ENCODE assay signal across 1 cellular context in genomic region chr10:13725594-13725993, GRCh38.
TF ChIP-seq lines count a peak whose summit lies in the region.

No MANE protein-coding gene starts in this region.

TF ChIP-seq in HepG2, 621 proteins besides CTCF, POLR2A, EP300 and RAD21 (continued from another document):
- no peak for TF ChIP-seq DZIP1 (CRISPR knock-in tag; IDR thresholded peaks at IDR 0.05)
- no peak for TF ChIP-seq SYNCRIP (IDR thresholded peaks at IDR 0.05; ENCODE audit: insufficient read depth, low read depth, low read length)
- no peak for TF ChIP-seq ZNF569 (CRISPR knock-in tag; IDR thresholded peaks at IDR 0.05; ENCODE audit: borderline replicate concordance)
- 0 out of 2 replicates have a peak, but pooled peaks have one; percentile 28 for TF ChIP-seq NR2F2 (IDR thresholded peaks at IDR 0.05; ENCODE audit: borderline replicate concordance, low read depth)
- TF ChIP-seq FOXP1 (IDR thresholded peaks at IDR 0.05) = no peak
- TF ChIP-seq FOXP1 (CRISPR knock-in tag; IDR thresholded peaks at IDR 0.05) = 0 out of 2 replicates have a peak, but pooled peaks have one; percentile 9
- TF ChIP-seq, protein P1, sequence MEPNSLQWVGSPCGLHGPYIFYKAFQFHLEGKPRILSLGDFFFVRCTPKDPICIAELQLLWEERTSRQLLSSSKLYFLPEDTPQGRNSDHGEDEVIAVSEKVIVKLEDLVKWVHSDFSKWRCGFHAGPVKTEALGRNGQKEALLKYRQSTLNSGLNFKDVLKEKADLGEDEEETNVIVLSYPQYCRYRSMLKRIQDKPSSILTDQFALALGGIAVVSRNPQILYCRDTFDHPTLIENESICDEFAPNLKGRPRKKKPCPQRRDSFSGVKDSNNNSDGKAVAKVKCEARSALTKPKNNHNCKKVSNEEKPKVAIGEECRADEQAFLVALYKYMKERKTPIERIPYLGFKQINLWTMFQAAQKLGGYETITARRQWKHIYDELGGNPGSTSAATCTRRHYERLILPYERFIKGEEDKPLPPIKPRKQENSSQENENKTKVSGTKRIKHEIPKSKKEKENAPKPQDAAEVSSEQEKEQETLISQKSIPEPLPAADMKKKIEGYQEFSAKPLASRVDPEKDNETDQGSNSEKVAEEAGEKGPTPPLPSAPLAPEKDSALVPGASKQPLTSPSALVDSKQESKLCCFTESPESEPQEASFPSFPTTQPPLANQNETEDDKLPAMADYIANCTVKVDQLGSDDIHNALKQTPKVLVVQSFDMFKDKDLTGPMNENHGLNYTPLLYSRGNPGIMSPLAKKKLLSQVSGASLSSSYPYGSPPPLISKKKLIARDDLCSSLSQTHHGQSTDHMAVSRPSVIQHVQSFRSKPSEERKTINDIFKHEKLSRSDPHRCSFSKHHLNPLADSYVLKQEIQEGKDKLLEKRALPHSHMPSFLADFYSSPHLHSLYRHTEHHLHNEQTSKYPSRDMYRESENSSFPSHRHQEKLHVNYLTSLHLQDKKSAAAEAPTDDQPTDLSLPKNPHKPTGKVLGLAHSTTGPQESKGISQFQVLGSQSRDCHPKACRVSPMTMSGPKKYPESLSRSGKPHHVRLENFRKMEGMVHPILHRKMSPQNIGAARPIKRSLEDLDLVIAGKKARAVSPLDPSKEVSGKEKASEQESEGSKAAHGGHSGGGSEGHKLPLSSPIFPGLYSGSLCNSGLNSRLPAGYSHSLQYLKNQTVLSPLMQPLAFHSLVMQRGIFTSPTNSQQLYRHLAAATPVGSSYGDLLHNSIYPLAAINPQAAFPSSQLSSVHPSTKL (CRISPR knock-in tag; IDR thresholded peaks at IDR 0.05) = peak; percentile 51; the same call in 1 of the 2 replicates
- no peak for TF ChIP-seq ZNF747 (CRISPR knock-in tag; IDR thresholded peaks at IDR 0.05; ENCODE audit: borderline replicate concordance)
- TF ChIP-seq SOX13 (IDR thresholded peaks at IDR 0.05) = no peak
- TF ChIP-seq SOX13 (CRISPR knock-in tag; conservative IDR thresholded peaks at IDR 0.05 in 1 of 2, IDR thresholded peaks at IDR 0.05 in 1 of 2) = peak in 1 of 2 experiments; percentile 62; a peak in 2 of 4 replicates
- TF ChIP-seq HHEX (CRISPR knock-in tag; IDR thresholded peaks at IDR 0.05) = peak; percentile 65; the same call in 1 of the 2 replicates
- TF ChIP-seq NR2F6 (IDR thresholded peaks at IDR 0.05) = peak; percentile 29; the same call in 1 of the 2 replicates
- TF ChIP-seq NR2F6 (CRISPR knock-in tag; IDR thresholded peaks at IDR 0.05) = 0 out of 2 replicates have a peak, but pooled peaks have one; percentile 12
- TF ChIP-seq FOXA3 (CRISPR knock-in tag; IDR thresholded peaks at IDR 0.05) = 0 out of 2 replicates have a peak, but pooled peaks have one; percentile 14
- TF ChIP-seq ZNF280D (CRISPR knock-in tag; IDR thresholded peaks at IDR 0.05) = no peak
- TF ChIP-seq WIZ (CRISPR knock-in tag; IDR thresholded peaks at IDR 0.05) = no peak
- no peak for TF ChIP-seq GABPB1 (CRISPR knock-in tag; IDR thresholded peaks at IDR 0.05)
- no peak for TF ChIP-seq FOSL2 (CRISPR knock-in tag; IDR thresholded peaks at IDR 0.05)
- TF ChIP-seq PRMT3 (CRISPR knock-in tag; IDR thresholded peaks at IDR 0.05; ENCODE audit: borderline replicate concordance, low read depth) = no peak
- no peak for TF ChIP-seq HDAC1 (CRISPR knock-in tag; IDR thresholded peaks at IDR 0.05)
- TF ChIP-seq PAXIP1 (CRISPR knock-in tag; conservative IDR thresholded peaks at IDR 0.05) = 0 out of 2 replicates have a peak, but pooled peaks have one; percentile 29
- TF ChIP-seq SALL2 (CRISPR knock-in tag; IDR thresholded peaks at IDR 0.05) = no peak
- TF ChIP-seq RARA (CRISPR knock-in tag; IDR thresholded peaks at IDR 0.05) = peak; percentile 74
- peak; percentile 30; the same call in 1 of the 2 replicates for TF ChIP-seq TCF7 (IDR thresholded peaks at IDR 0.05; ENCODE audit: low read depth)
- TF ChIP-seq, protein P2, sequence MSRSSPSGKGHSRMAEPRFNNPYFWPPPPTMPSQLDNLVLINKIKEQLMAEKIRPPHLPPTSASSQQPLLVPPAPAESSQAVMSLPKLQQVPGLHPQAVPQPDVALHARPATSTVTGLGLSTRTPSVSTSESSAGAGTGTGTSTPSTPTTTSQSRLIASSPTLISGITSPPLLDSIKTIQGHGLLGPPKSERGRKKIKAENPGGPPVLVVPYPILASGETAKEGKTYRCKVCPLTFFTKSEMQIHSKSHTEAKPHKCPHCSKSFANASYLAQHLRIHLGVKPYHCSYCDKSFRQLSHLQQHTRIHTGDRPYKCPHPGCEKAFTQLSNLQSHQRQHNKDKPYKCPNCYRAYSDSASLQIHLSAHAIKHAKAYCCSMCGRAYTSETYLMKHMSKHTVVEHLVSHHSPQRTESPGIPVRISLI (CRISPR knock-in tag; IDR thresholded peaks at IDR 0.05; ENCODE audit: borderline replicate concordance) = peak; percentile 24; the same call in 1 of the 2 replicates
- TF ChIP-seq KDM2A (CRISPR knock-in tag; IDR thresholded peaks at IDR 0.05; ENCODE audit: borderline replicate concordance, low read depth) = no peak
- TF ChIP-seq, protein P3, sequence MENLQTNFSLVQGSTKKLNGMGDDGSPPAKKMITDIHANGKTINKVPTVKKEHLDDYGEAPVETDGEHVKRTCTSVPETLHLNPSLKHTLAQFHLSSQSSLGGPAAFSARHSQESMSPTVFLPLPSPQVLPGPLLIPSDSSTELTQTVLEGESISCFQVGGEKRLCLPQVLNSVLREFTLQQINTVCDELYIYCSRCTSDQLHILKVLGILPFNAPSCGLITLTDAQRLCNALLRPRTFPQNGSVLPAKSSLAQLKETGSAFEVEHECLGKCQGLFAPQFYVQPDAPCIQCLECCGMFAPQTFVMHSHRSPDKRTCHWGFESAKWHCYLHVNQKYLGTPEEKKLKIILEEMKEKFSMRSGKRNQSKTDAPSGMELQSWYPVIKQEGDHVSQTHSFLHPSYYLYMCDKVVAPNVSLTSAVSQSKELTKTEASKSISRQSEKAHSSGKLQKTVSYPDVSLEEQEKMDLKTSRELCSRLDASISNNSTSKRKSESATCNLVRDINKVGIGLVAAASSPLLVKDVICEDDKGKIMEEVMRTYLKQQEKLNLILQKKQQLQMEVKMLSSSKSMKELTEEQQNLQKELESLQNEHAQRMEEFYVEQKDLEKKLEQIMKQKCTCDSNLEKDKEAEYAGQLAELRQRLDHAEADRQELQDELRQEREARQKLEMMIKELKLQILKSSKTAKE (CRISPR knock-in tag; IDR thresholded peaks at IDR 0.05; ENCODE audit: borderline replicate concordance) = 0 out of 2 replicates have a peak, but pooled peaks have one; percentile 36
- TF ChIP-seq FOSL1 (CRISPR knock-in tag; IDR thresholded peaks at IDR 0.05; ENCODE audit: borderline replicate concordance) = no peak
- TF ChIP-seq, protein P4, sequence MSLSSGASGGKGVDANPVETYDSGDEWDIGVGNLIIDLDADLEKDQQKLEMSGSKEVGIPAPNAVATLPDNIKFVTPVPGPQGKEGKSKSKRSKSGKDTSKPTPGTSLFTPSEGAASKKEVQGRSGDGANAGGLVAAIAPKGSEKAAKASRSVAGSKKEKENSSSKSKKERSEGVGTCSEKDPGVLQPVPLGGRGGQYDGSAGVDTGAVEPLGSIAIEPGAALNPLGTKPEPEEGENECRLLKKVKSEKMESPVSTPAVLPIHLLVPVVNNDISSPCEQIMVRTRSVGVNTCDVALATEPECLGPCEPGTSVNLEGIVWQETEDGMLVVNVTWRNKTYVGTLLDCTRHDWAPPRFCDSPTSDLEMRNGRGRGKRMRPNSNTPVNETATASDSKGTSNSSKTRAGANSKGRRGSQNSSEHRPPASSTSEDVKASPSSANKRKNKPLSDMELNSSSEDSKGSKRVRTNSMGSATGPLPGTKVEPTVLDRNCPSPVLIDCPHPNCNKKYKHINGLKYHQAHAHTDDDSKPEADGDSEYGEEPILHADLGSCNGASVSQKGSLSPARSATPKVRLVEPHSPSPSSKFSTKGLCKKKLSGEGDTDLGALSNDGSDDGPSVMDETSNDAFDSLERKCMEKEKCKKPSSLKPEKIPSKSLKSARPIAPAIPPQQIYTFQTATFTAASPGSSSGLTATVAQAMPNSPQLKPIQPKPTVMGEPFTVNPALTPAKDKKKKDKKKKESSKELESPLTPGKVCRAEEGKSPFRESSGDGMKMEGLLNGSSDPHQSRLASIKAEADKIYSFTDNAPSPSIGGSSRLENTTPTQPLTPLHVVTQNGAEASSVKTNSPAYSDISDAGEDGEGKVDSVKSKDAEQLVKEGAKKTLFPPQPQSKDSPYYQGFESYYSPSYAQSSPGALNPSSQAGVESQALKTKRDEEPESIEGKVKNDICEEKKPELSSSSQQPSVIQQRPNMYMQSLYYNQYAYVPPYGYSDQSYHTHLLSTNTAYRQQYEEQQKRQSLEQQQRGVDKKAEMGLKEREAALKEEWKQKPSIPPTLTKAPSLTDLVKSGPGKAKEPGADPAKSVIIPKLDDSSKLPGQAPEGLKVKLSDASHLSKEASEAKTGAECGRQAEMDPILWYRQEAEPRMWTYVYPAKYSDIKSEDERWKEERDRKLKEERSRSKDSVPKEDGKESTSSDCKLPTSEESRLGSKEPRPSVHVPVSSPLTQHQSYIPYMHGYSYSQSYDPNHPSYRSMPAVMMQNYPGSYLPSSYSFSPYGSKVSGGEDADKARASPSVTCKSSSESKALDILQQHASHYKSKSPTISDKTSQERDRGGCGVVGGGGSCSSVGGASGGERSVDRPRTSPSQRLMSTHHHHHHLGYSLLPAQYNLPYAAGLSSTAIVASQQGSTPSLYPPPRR (CRISPR knock-in tag; IDR thresholded peaks at IDR 0.05; ENCODE audit: borderline replicate concordance) = 0 out of 2 replicates have a peak, but pooled peaks have one; percentile 24
- no peak for TF ChIP-seq U2AF2 (IDR thresholded peaks at IDR 0.05; ENCODE audit: low read depth, low read length)
- TF ChIP-seq SOX5 (CRISPR knock-in tag; IDR thresholded peaks at IDR 0.05; ENCODE audit: borderline replicate concordance) = peak; percentile 68; the same call in 1 of the 2 replicates
